Comparison of ENCODE assay signal across 1 cellular context in the genomic region with DNA sequence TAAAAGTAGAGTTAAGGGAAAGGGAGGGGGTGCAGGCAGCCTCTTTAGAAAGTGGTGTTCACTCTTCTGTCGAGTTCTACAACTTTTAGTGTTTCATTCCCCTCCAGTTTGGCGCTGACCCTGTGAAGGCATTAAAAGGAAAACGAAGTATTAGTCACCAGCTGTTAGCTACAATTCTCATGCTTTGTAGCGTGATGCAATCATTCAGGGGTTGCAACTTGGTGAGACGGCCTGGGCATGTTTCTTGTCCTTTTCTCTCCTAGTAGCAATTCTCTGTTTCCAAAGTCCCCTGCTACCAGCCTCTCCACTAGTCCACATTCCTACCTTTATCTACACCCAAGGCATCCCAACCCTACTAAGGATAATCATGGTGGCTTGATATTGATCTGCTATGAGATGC.
TF ChIP-seq lines count a peak whose summit lies in the region.

No MANE protein-coding gene starts in this region.

TF ChIP-seq in H1, 55 proteins besides CTCF, POLR2A, EP300 and RAD21 (continued from another document):
- TF ChIP-seq YY1 (IDR thresholded peaks at IDR 0.05; ENCODE audit: low read depth, low read length) = no peak
- TF ChIP-seq, protein P1, sequence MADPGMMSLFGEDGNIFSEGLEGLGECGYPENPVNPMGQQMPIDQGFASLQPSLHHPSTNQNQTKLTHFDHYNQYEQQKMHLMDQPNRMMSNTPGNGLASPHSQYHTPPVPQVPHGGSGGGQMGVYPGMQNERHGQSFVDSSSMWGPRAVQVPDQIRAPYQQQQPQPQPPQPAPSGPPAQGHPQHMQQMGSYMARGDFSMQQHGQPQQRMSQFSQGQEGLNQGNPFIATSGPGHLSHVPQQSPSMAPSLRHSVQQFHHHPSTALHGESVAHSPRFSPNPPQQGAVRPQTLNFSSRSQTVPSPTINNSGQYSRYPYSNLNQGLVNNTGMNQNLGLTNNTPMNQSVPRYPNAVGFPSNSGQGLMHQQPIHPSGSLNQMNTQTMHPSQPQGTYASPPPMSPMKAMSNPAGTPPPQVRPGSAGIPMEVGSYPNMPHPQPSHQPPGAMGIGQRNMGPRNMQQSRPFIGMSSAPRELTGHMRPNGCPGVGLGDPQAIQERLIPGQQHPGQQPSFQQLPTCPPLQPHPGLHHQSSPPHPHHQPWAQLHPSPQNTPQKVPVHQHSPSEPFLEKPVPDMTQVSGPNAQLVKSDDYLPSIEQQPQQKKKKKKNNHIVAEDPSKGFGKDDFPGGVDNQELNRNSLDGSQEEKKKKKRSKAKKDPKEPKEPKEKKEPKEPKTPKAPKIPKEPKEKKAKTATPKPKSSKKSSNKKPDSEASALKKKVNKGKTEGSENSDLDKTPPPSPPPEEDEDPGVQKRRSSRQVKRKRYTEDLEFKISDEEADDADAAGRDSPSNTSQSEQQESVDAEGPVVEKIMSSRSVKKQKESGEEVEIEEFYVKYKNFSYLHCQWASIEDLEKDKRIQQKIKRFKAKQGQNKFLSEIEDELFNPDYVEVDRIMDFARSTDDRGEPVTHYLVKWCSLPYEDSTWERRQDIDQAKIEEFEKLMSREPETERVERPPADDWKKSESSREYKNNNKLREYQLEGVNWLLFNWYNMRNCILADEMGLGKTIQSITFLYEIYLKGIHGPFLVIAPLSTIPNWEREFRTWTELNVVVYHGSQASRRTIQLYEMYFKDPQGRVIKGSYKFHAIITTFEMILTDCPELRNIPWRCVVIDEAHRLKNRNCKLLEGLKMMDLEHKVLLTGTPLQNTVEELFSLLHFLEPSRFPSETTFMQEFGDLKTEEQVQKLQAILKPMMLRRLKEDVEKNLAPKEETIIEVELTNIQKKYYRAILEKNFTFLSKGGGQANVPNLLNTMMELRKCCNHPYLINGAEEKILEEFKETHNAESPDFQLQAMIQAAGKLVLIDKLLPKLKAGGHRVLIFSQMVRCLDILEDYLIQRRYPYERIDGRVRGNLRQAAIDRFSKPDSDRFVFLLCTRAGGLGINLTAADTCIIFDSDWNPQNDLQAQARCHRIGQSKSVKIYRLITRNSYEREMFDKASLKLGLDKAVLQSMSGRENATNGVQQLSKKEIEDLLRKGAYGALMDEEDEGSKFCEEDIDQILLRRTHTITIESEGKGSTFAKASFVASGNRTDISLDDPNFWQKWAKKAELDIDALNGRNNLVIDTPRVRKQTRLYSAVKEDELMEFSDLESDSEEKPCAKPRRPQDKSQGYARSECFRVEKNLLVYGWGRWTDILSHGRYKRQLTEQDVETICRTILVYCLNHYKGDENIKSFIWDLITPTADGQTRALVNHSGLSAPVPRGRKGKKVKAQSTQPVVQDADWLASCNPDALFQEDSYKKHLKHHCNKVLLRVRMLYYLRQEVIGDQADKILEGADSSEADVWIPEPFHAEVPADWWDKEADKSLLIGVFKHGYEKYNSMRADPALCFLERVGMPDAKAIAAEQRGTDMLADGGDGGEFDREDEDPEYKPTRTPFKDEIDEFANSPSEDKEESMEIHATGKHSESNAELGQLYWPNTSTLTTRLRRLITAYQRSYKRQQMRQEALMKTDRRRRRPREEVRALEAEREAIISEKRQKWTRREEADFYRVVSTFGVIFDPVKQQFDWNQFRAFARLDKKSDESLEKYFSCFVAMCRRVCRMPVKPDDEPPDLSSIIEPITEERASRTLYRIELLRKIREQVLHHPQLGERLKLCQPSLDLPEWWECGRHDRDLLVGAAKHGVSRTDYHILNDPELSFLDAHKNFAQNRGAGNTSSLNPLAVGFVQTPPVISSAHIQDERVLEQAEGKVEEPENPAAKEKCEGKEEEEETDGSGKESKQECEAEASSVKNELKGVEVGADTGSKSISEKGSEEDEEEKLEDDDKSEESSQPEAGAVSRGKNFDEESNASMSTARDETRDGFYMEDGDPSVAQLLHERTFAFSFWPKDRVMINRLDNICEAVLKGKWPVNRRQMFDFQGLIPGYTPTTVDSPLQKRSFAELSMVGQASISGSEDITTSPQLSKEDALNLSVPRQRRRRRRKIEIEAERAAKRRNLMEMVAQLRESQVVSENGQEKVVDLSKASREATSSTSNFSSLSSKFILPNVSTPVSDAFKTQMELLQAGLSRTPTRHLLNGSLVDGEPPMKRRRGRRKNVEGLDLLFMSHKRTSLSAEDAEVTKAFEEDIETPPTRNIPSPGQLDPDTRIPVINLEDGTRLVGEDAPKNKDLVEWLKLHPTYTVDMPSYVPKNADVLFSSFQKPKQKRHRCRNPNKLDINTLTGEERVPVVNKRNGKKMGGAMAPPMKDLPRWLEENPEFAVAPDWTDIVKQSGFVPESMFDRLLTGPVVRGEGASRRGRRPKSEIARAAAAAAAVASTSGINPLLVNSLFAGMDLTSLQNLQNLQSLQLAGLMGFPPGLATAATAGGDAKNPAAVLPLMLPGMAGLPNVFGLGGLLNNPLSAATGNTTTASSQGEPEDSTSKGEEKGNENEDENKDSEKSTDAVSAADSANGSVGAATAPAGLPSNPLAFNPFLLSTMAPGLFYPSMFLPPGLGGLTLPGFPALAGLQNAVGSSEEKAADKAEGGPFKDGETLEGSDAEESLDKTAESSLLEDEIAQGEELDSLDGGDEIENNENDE (IDR thresholded peaks at IDR 0.05; ENCODE audit: insufficient replicate concordance, low read length) = no peak
- no peak for TF ChIP-seq KDM5A (IDR thresholded peaks at IDR 0.05; ENCODE audit: low read length)
